In genomic region chr13:44921931-44922758, GRCh38 we compare ENCODE assay signal across 8 cellular contexts.
DNase-seq lines count a peak whose midpoint lies in the region; ATAC-seq and TF ChIP-seq lines count a peak whose summit lies in the region.

No MANE protein-coding gene starts in this region.

- peak overlapping the region; percentile 23 for H3K23ac ChIP-seq in IMR-90 (ENCODE audit: low read depth, low read length)

- H3K56ac ChIP-seq in IMR-90 (ENCODE audit: extremely low read depth, insufficient read depth, low read length): no peak overlapping the region; the same call in 1 of the 2 replicates

- CTCF ChIA-PET in A673 (lab: Charles Lee): no interaction called here
- CTCF ChIA-PET in IMR-90 (lab: Yijun Ruan, JAX): interaction anchor here (0.6 to 0.7 kb wide), 3 partner anchors 72 to 400 kb away, joined by 3 read pairs; no protein-coding TSS in a partner anchor

- peak overlapping the region; percentile 66; the same call in 1 of the 2 replicates for H3K14ac ChIP-seq in IMR-90 (replicated peaks; ENCODE audit: low read depth, low read length)

- 0 out of 2 replicates have a peak, but pooled peaks cover 3% of the 10 kb centered on the region for H4K20me1 ChIP-seq in IMR-90 (ENCODE audit: insufficient read depth, low read length)

- ATAC-seq in IMR-90 (ENCODE audit: low read depth) (peak; percentile 45), GM21515 (IDR thresholded peaks at IDR 0.05; ENCODE audit: unreplicated experiment) (no peak), GM19452 (IDR thresholded peaks at IDR 0.05; ENCODE audit: unreplicated experiment) (no peak)

- H3K4me1 ChIP-seq in A673 (ENCODE audit: insufficient read depth, low read length, poor library complexity, severe bottlenecking) (peaks cover 15% of the 10 kb centered on the region), IMR-90 (ENCODE audit: control insufficient read depth, insufficient read depth, low read length) (peaks cover 10% of the 10 kb centered on the region)

- H2BK5ac ChIP-seq in IMR-90 (ENCODE audit: low read depth, low read length, poor library complexity, severe bottlenecking): peak overlapping the region; percentile 81

- peak overlapping the region; percentile 62; the same call in 1 of the 2 replicates for H3K4ac ChIP-seq in IMR-90 (ENCODE audit: low read depth, low read length)

- H2BK15ac ChIP-seq in IMR-90 (ENCODE audit: low read depth, low read length): peak overlapping the region; percentile 66; the same call in 2 of the 3 replicates

- H3K4me3 ChIP-seq in A673 (ENCODE audit: low read depth, low read length, poor library complexity, severe bottlenecking): no peak overlapping the region
- no peak overlapping the region for H3K4me3 ChIP-seq in IMR-90 (ENCODE audit: insufficient read depth, low read depth, low read length)
- no peak overlapping the region for H3K4me3 ChIP-seq in cardiac fibroblast (replicated peaks in 1 of 2; ENCODE audit: low read depth in 2 of 2, low read length in 2 of 2)

- H2AFZ ChIP-seq in IMR-90 (replicated peaks; ENCODE audit: low read length, poor library complexity): peak overlapping the region; percentile 3

- peak overlapping the region; percentile 15; the same call in 1 of the 2 replicates for H3K18ac ChIP-seq in IMR-90 (ENCODE audit: low read depth, low read length)

- H4K5ac ChIP-seq in IMR-90 (ENCODE audit: low read depth, low read length): no peak overlapping the region

- no peak for TF ChIP-seq RAD21 in IMR-90 (IDR thresholded peaks at IDR 0.05; ENCODE audit: low read length)

- no peaks in the 10 kb centered on the region for H3K79me1 ChIP-seq in IMR-90 (ENCODE audit: low read depth in 1 of 2, low read length in 2 of 2)

- H2BK120ac ChIP-seq in IMR-90 (ENCODE audit: low read depth, low read length): peak overlapping the region; percentile 66

- POLR2A ChIA-PET in A673 (lab: Charles Lee; ENCODE audit: low non-redundant PET) (no interaction called here), IMR-90 (lab: Charles Lee; ENCODE audit: unreplicated experiment) (no interaction called here)

- no peak overlapping the region; the same call in 1 of the 2 replicates for H3K9ac ChIP-seq in IMR-90 (ENCODE audit: low read depth, low read length)

- H3K36me3 ChIP-seq in A673 (ENCODE audit: insufficient read depth, low read length, poor library complexity, severe bottlenecking) (no peaks in the 10 kb centered on the region), IMR-90 (ENCODE audit: control insufficient read depth, insufficient read depth, low read length) (no peaks in the 10 kb centered on the region)

- peak overlapping the region in 1 of 2 experiments; percentile 57; a peak in 2 of 4 replicates for H4K8ac ChIP-seq in IMR-90 (ENCODE audit: low read depth in 2 of 2, low read length in 2 of 2)

- intact Hi-C loops in A673 (cut with micrococcal nuclease; ENCODE audit: unreplicated experiment): no loop called here
- intact Hi-C loops in IMR-90 (cut with micrococcal nuclease): loop anchor here (1.0 kb wide), 1 partner anchor 345 kb away; no protein-coding TSS in a partner anchor

- DNase-seq in A673 (ENCODE audit: low spot score) (peak; percentile 39), IMR-90 (peak; percentile 98), cardiac fibroblast (ENCODE audit: low read depth in 2 of 2) (peak; percentile 97 to 98), lung microvascular endothelial cell (ENCODE audit: low read depth in 2 of 2) (peak; percentile 64 to 85), germinal center (ENCODE audit: low spot score) (no peak), HuH-7 (ENCODE audit: low spot score) (no peak)

- H3K9me3 ChIP-seq in A673 (ENCODE audit: low read depth, low read length, poor library complexity, severe bottlenecking) (no peaks in the 10 kb centered on the region), IMR-90 (ENCODE audit: control insufficient read depth, insufficient read depth, low read length) (no peaks in the 10 kb centered on the region)

- H3K27ac ChIP-seq in A673 (ENCODE audit: low read depth, low read length, poor library complexity, severe bottlenecking) (no peak overlapping the region), IMR-90 (ENCODE audit: insufficient read depth, low read length) (peak overlapping the region; percentile 19; the same call in 1 of the 2 replicates)

- peak overlapping the region; percentile 65; the same call in 1 of the 2 replicates for H2AK5ac ChIP-seq in IMR-90 (ENCODE audit: low read depth, low read length)

- H2AK9ac ChIP-seq in IMR-90 (replicated peaks; ENCODE audit: low read depth, low read length, poor library complexity): no peak overlapping the region

- in situ Hi-C loops in IMR-90 (cut with MboI; ENCODE audit: low sequenced_read_pairs): no loop called here

- H3K9me1 ChIP-seq in IMR-90 (ENCODE audit: insufficient read depth, low read length): peaks cover 12% of the 10 kb centered on the region; the same call in 1 of the 2 replicates

- H3K27me3 ChIP-seq in A673 (replicated peaks; ENCODE audit: insufficient read depth, low read depth, low read length, poor library complexity) (no peaks in the 10 kb centered on the region), IMR-90 (ENCODE audit: control insufficient read depth, insufficient read depth, low read length) (0 out of 2 replicates have a peak, but pooled peaks cover 4% of the 10 kb centered on the region)

- TF ChIP-seq CTCF in A673 (conservative IDR thresholded peaks at IDR 0.05; ENCODE audit: low read depth, low read length): no peak
- TF ChIP-seq CTCF in IMR-90 (conservative IDR thresholded peaks at IDR 0.05; ENCODE audit: low read depth, low read length): no peak
- no peak for TF ChIP-seq CTCF in cardiac fibroblast (IDR thresholded peaks at IDR 0.05; ENCODE audit: low read depth, low read length)

- no CpG with 5 or more reads among the region's 2 CpGs for WGBS in IMR-90 (ENCODE audit: extremely low coverage in 2 of 2, insufficient read length in 1 of 2), 2 experiments

- BruUV-seq in A673 (replicated peaks; lab: Mats Ljungman, UMichigan) (no TSS peak), IMR-90 (replicated peaks; lab: Mats Ljungman, UMichigan) (no TSS peak)

- peak overlapping the region; percentile 28 for H4K91ac ChIP-seq in IMR-90 (ENCODE audit: insufficient read depth, low read depth, low read length)

- dilution Hi-C loops in IMR-90 (cut with HindIII; ENCODE audit: low sequenced_read_pairs, unreplicated experiment): no loop called here

- TF ChIP-seq POLR2A in IMR-90 (IDR thresholded peaks at IDR 0.05; ENCODE audit: low read depth, low read length): no peak

- no peak overlapping the region; the same call in 1 of the 2 replicates for H3K4me2 ChIP-seq in IMR-90 (ENCODE audit: low read depth, low read length)

- H2BK20ac ChIP-seq in IMR-90 (ENCODE audit: low read depth, low read length): peak overlapping the region; percentile 70; the same call in 1 of the 2 replicates

TF ChIP-seq in IMR-90, 13 proteins besides CTCF, POLR2A, EP300 and RAD21:
- TF ChIP-seq CEBPB (IDR thresholded peaks at IDR 0.05; ENCODE audit: low read depth, low read length) (peak; percentile 86; the same call in 1 of the 2 replicates), FOS (IDR thresholded peaks at IDR 0.05; ENCODE audit: low read depth, low read length) (no peak; the same call in 1 of the 2 replicates), USF2 (IDR thresholded peaks at IDR 0.05; ENCODE audit: low read depth, low read length) (no peak), BHLHE40 (IDR thresholded peaks at IDR 0.05; ENCODE audit: low read depth, low read length) (peak; percentile 82), ELK1 (IDR thresholded peaks at IDR 0.05; ENCODE audit: borderline replicate concordance, low read depth, low read length) (no peak), RCOR1 (IDR thresholded peaks at IDR 0.05; ENCODE audit: insufficient replicate concordance, low read length) (peak; percentile 89), SMC3 (IDR thresholded peaks at IDR 0.05; ENCODE audit: low read depth, low read length) (0 out of 2 replicates have a peak, but pooled peaks have one; percentile 7), MXI1 (IDR thresholded peaks at IDR 0.05; ENCODE audit: borderline replicate concordance, low read depth, low read length) (no peak), CHD1 (IDR thresholded peaks at IDR 0.05; ENCODE audit: low read depth, low read length) (no peak), MAZ (IDR thresholded peaks at IDR 0.05; ENCODE audit: borderline replicate concordance, low read depth, low read length) (peak; percentile 46)

Comparison
In these comparisons a context has a peak if more than half of its experiments do, and no peak if none do; other contexts are left out.
1. DNase-seq: peak in A673 (single experiment), IMR-90 (single experiment), cardiac fibroblast (2 of 2) and lung microvascular endothelial cell (2 of 2); none in germinal center (single experiment) and HuH-7 (single experiment).